29 cellular contexts compared by ENCODE assay signal in genomic region chr14:71863049-71863448, GRCh38.
DNase-seq lines count a peak whose midpoint lies in the region; ATAC-seq and TF ChIP-seq lines count a peak whose summit lies in the region.
"Had no signal": no experiment of that assay in that cellular context is flagged by ENCODE, and none has a peak within 500 bp of the region (broad histone marks: within the 10 kb centered on the region; RNA-seq: fewer than 3 reads in every experiment).

No MANE protein-coding gene starts in this region.

- H3K27me3 ChIP-seq in DND-41 (ENCODE audit: insufficient read depth, low read length, poor library complexity): peaks cover 3% of the 10 kb centered on the region
- H3K27me3 ChIP-seq: breast epithelium, left lung, spleen, uterus had no signal

- H3K4me3 ChIP-seq in DND-41 (ENCODE audit: low read depth in 1 of 2, low read length in 2 of 2) (no peak overlapping the region), OCI-LY7 (ENCODE audit: low read depth, low read length, poor library complexity, severe bottlenecking) (no peak overlapping the region)
- H3K4me3 ChIP-seq: breast epithelium, left lung, spleen, uterus had no signal

- POLR2A ChIA-PET in OCI-LY7 (lab: Charles Lee): no interaction called here

- no peaks in the 10 kb centered on the region for H3K36me3 ChIP-seq in DND-41 (ENCODE audit: insufficient read depth, low read length)
- no peaks in the 10 kb centered on the region; the same call in 1 of the 2 replicates for H3K36me3 ChIP-seq in OCI-LY7 (ENCODE audit: insufficient read depth, low read length)
- H3K36me3 ChIP-seq: breast epithelium, left lung, spleen, uterus had no signal

- H3K9me3 ChIP-seq in DND-41 (ENCODE audit: insufficient read depth, low read length, severe bottlenecking): no peaks in the 10 kb centered on the region
- H3K9me3 ChIP-seq in OCI-LY7 (ENCODE audit: low read length): no peaks in the 10 kb centered on the region
- H3K9me3 ChIP-seq: breast epithelium, left lung, uterus had no signal

- H3K4me1 ChIP-seq in DND-41 (ENCODE audit: insufficient read depth, low read length) (no peaks in the 10 kb centered on the region), OCI-LY7 (ENCODE audit: insufficient read depth, low read length, poor library complexity, severe bottlenecking) (no peaks in the 10 kb centered on the region)
- H3K4me1 ChIP-seq: breast epithelium, left lung, spleen, uterus had no signal

- H3K4me1 Mint-ChIP-seq in endothelial cell (ENCODE audit: unreplicated experiment): no peaks in the 10 kb centered on the region
- H3K4me1 Mint-ChIP-seq in osteocyte (ENCODE audit: unreplicated experiment): no peaks in the 10 kb centered on the region
- H3K4me1 Mint-ChIP-seq: activated CD4-positive, alpha-beta T cell treated with anti-CD3 and anti-CD28 coated beads for 36 hours; CD4-positive, CD25-positive, alpha-beta regulatory T cell; naive B cell; stimulated activated effector memory CD8-positive, alpha-beta T cell treated with anti-CD3 and anti-CD28 coated beads, Interleukin-12 subunit alpha, Interleukin-12 subunit beta, amount 100 ng/mL, for 72 hours had no signal

- intact Hi-C loops in OCI-LY7 (cut with micrococcal nuclease; ENCODE audit: unreplicated experiment): no loop called here

- H2AFZ ChIP-seq in DND-41 (ENCODE audit: low read depth, low read length) (no peak overlapping the region), OCI-LY7 (ENCODE audit: low read length) (no peak overlapping the region)

- no peak for DNase-seq in DND-41
- DNase-seq in OCI-LY7 (ENCODE audit: low spot score): no peak
- no peak for DNase-seq in endothelial cell (ENCODE audit: low spot score)
- DNase-seq in osteocyte (ENCODE audit: extremely low spot score, unreplicated experiment): no peak
- DNase-seq in HuH-7.5 (ENCODE audit: low spot score): no peak
- DNase-seq: ACHN; activated CD4-positive, alpha-beta T cell treated with anti-CD3 and anti-CD28 coated beads for 36 hours; activated CD8-positive, alpha-beta memory T cell treated with anti-CD3 and anti-CD28 coated beads for 24 hours; activated T-cell treated with anti-CD3 and anti-CD28 coated beads, Interleukin-2, amount 50 U/mL, for 1 hour; CD4-positive, CD25-positive, alpha-beta regulatory T cell; EL; foreskin fibroblast; hypothalamus; left lung; naive B cell; NCI-H1092; NCI-H187 treated with DMSO at 0.1 percent for 48 hours; NCI-H526 treated with DMSO at 0.1 percent for 48 hours; nucleus accumbens; RPMI8226; spleen; stimulated activated CD4-positive, alpha-beta T cell treated with anti-CD3 and anti-CD28 coated beads, Interleukin-2, amount 100 ng/mL, for 48 hours; substantia nigra; uterus had no signal

- BruUV-seq in OCI-LY7 (replicated peaks; lab: Mats Ljungman, UMichigan): no TSS peak

- CTCF ChIA-PET in OCI-LY7 (lab: Charles Lee; ENCODE audit: unreplicated experiment): no interaction called here

- H3K27ac Mint-ChIP-seq in endothelial cell (ENCODE audit: unreplicated experiment) (no peak overlapping the region), osteocyte (ENCODE audit: unreplicated experiment) (no peak overlapping the region)
- H3K27ac Mint-ChIP-seq: activated CD4-positive, alpha-beta T cell treated with anti-CD3 and anti-CD28 coated beads for 36 hours; CD4-positive, CD25-positive, alpha-beta regulatory T cell; naive B cell; stimulated activated effector memory CD8-positive, alpha-beta T cell treated with anti-CD3 and anti-CD28 coated beads, Interleukin-12 subunit alpha, Interleukin-12 subunit beta, amount 100 ng/mL, for 72 hours had no signal

- H3K4me3 Mint-ChIP-seq in endothelial cell (ENCODE audit: unreplicated experiment) (no peak overlapping the region), osteocyte (ENCODE audit: unreplicated experiment) (no peak overlapping the region)
- H3K4me3 Mint-ChIP-seq: activated CD4-positive, alpha-beta T cell treated with anti-CD3 and anti-CD28 coated beads for 36 hours; CD4-positive, CD25-positive, alpha-beta regulatory T cell; naive B cell; stimulated activated effector memory CD8-positive, alpha-beta T cell treated with anti-CD3 and anti-CD28 coated beads, Interleukin-12 subunit alpha, Interleukin-12 subunit beta, amount 100 ng/mL, for 72 hours had no signal

- H3K27ac ChIP-seq in DND-41 (ENCODE audit: low read length) (no peak overlapping the region), OCI-LY7 (ENCODE audit: low read depth, low read length, poor library complexity, severe bottlenecking) (no peak overlapping the region)
- H3K27ac ChIP-seq: breast epithelium, left lung, spleen, uterus had no signal

- H4K20me1 ChIP-seq in DND-41 (ENCODE audit: insufficient read depth, low read length) (no peaks in the 10 kb centered on the region), OCI-LY7 (ENCODE audit: insufficient read depth, low read length) (no peaks in the 10 kb centered on the region)

- H3K36me3 Mint-ChIP-seq in endothelial cell (ENCODE audit: low read depth, unreplicated experiment) (no peaks in the 10 kb centered on the region), osteocyte (ENCODE audit: unreplicated experiment) (no peaks in the 10 kb centered on the region)
- H3K36me3 Mint-ChIP-seq: CD4-positive, CD25-positive, alpha-beta regulatory T cell; stimulated activated effector memory CD8-positive, alpha-beta T cell treated with anti-CD3 and anti-CD28 coated beads, Interleukin-12 subunit alpha, Interleukin-12 subunit beta, amount 100 ng/mL, for 72 hours had no signal

- TF ChIP-seq CTCF in DND-41 (IDR thresholded peaks at IDR 0.05; ENCODE audit: borderline replicate concordance, extremely low read depth, low read length, poor library complexity, severe bottlenecking): peak; percentile 18
- TF ChIP-seq CTCF in OCI-LY7 (conservative IDR thresholded peaks at IDR 0.05; ENCODE audit: low read length): peak; percentile 49; the same call in 1 of the 2 replicates
- peak; percentile 45 for TF ChIP-seq CTCF in endothelial cell (IDR thresholded peaks at IDR 0.05; ENCODE audit: unreplicated experiment)
- peak; percentile 9 for TF ChIP-seq CTCF in osteocyte (IDR thresholded peaks at IDR 0.05)

- peaks cover 1% of the 10 kb centered on the region for H3K27me3 Mint-ChIP-seq in endothelial cell (ENCODE audit: unreplicated experiment)
- peaks cover 4% of the 10 kb centered on the region for H3K27me3 Mint-ChIP-seq in osteocyte (ENCODE audit: unreplicated experiment)

- H3K9ac ChIP-seq in DND-41 (ENCODE audit: low read depth, low read length): no peak overlapping the region

- no peak overlapping the region for H3K4me2 ChIP-seq in DND-41 (ENCODE audit: insufficient read depth, low read length)
- H3K4me2 ChIP-seq in OCI-LY7 (ENCODE audit: low read length): no peak overlapping the region

- ATAC-seq in DND-41 (ENCODE audit: insufficient read depth, low read depth): no peak
- no peak for ATAC-seq in HG02610 (IDR thresholded peaks at IDR 0.05; ENCODE audit: unreplicated experiment)
- ATAC-seq in HG03520 (IDR thresholded peaks at IDR 0.05; ENCODE audit: unreplicated experiment): no peak
- no peak for ATAC-seq in GM21381 (IDR thresholded peaks at IDR 0.05; ENCODE audit: unreplicated experiment)
- ATAC-seq: activated CD4-positive, alpha-beta T cell treated with anti-CD3 and anti-CD28 coated beads for 36 hours; left lung; stimulated activated effector memory CD8-positive, alpha-beta T cell treated with anti-CD3 and anti-CD28 coated beads, Interleukin-12 subunit alpha, Interleukin-12 subunit beta, amount 100 ng/mL, for 72 hours had no signal

- no peaks in the 10 kb centered on the region for H3K79me2 ChIP-seq in DND-41 (ENCODE audit: insufficient read depth, low read length)
- H3K79me2 ChIP-seq in OCI-LY7 (ENCODE audit: insufficient read depth, low read depth, low read length): no peaks in the 10 kb centered on the region

- H3K9me3 Mint-ChIP-seq in endothelial cell (ENCODE audit: unreplicated experiment): no peaks in the 10 kb centered on the region
- H3K9me3 Mint-ChIP-seq in osteocyte (ENCODE audit: unreplicated experiment): peaks cover 23% of the 10 kb centered on the region
- H3K9me3 Mint-ChIP-seq: stimulated activated effector memory CD8-positive, alpha-beta T cell treated with anti-CD3 and anti-CD28 coated beads, Interleukin-12 subunit alpha, Interleukin-12 subunit beta, amount 100 ng/mL, for 72 hours had no signal

- no peaks in the 10 kb centered on the region for H3K9me2 ChIP-seq in OCI-LY7 (ENCODE audit: insufficient read depth, low read length)
